18 cellular contexts compared by ENCODE assay signal in genomic region chr13:59437902-59438301, GRCh38.
A peak's percentile ranks its signal among the peaks of the same experiment; 100 is the strongest.
DNase-seq lines count a peak whose midpoint lies in the region; ATAC-seq, FAIRE-seq and TF ChIP-seq lines count a peak whose summit lies in the region.
"Had no signal": no experiment of that assay in that cellular context is flagged by ENCODE, and none has a peak within 500 bp of the region (broad histone marks: within the 10 kb centered on the region; RNA-seq: fewer than 3 reads in every experiment).

No MANE protein-coding gene starts in this region.

- H3K9ac ChIP-seq in kidney (ENCODE audit: low read length in 2 of 2), result no peak overlapping the region

- no CpG with 5 or more reads among the region's 2 CpGs for WGBS in mesodermal cell (ENCODE audit: insufficient coverage in 2 of 2), 2 experiments

- ATAC-seq in GM23338, result no peak
- ATAC-seq: foreskin keratinocyte, psoas muscle had no signal

- no peaks in the 10 kb centered on the region for H3K27me3 ChIP-seq in GM23338 (ENCODE audit: insufficient read depth)
- H3K27me3 ChIP-seq: colonic mucosa, foreskin keratinocyte had no signal

- DNase-seq in GM23338 (ENCODE audit: low spot score) (peak; percentile 24), KG1 (lab: John Stamatoyannopoulos, UW) (peak; percentile 11), OCI-M2 (lab: John Stamatoyannopoulos, UW; ENCODE audit: unreplicated experiment) (peak; percentile 16), SW480 (ENCODE audit: low spot score) (no peak), kidney (no peak)
- no peak for DNase-seq in activated CD4-positive, alpha-beta T cell treated with anti-CD3 and anti-CD28 coated beads for 1 hour
- DNase-seq: activated naive CD8-positive, alpha-beta T cell treated with anti-CD3 and anti-CD28 coated beads, Interleukin-2, amount 10 ng/mL, durations not matched to agents 7 days and 5 days; colonic mucosa; foreskin keratinocyte; hypothalamus; kidney glomerular epithelial cell; NCI-H774; psoas muscle; T-helper 2 cell had no signal

- H3K4me1 ChIP-seq in GM23338 (ENCODE audit: insufficient read depth) (peaks cover 4% of the 10 kb centered on the region; the same call in 1 of the 2 replicates), mesodermal cell (ENCODE audit: control insufficient read depth, insufficient read depth, low read length, poor library complexity, severe bottlenecking) (no peaks in the 10 kb centered on the region), kidney (ENCODE audit: control insufficient read depth in 1 of 2, insufficient read depth in 1 of 2, low read depth in 1 of 2, low read length in 2 of 2) (no peaks in the 10 kb centered on the region)
- H3K4me1 ChIP-seq: colonic mucosa, foreskin keratinocyte, psoas muscle had no signal

- H3K9me3 Mint-ChIP-seq in GM23338, result peaks cover 33% of the 10 kb centered on the region

- no peaks in the 10 kb centered on the region for H3F3A ChIP-seq in GM23338 (replicated peaks; ENCODE audit: low read depth)

- peaks cover 15% of the 10 kb centered on the region for H3K4me1 Mint-ChIP-seq in GM23338

- H3K36me3 ChIP-seq in GM23338 (ENCODE audit: insufficient read depth) (no peaks in the 10 kb centered on the region), mesodermal cell (ENCODE audit: control insufficient read depth, insufficient read depth, low read length) (no peaks in the 10 kb centered on the region), kidney (ENCODE audit: control insufficient read depth in 1 of 2, insufficient read depth in 2 of 2, low read length in 2 of 2) (no peaks in the 10 kb centered on the region)
- H3K36me3 ChIP-seq: colonic mucosa had no signal

- no peak overlapping the region for H3K27ac Mint-ChIP-seq in GM23338
- H3K27ac Mint-ChIP-seq: activated naive CD8-positive, alpha-beta T cell treated with anti-CD3 and anti-CD28 coated beads, Interleukin-2, amount 10 ng/mL, durations not matched to agents 7 days and 5 days; brain had no signal

- H3K9me2 ChIP-seq in GM23338 (ENCODE audit: insufficient read depth), result peaks cover 8% of the 10 kb centered on the region

- H3K4me3 Mint-ChIP-seq in GM23338, result no peak overlapping the region
- H3K4me3 Mint-ChIP-seq: activated naive CD8-positive, alpha-beta T cell treated with anti-CD3 and anti-CD28 coated beads, Interleukin-2, amount 10 ng/mL, durations not matched to agents 7 days and 5 days had no signal

- no peak overlapping the region for H3K4me3 ChIP-seq in GM23338
- no peak overlapping the region for H3K4me3 ChIP-seq in mesodermal cell (ENCODE audit: extremely low read depth, insufficient read depth, low read length, poor library complexity, severe bottlenecking)
- H3K4me3 ChIP-seq in kidney (ENCODE audit: low read length in 2 of 2), result no peak overlapping the region
- H3K4me3 ChIP-seq: colonic mucosa, psoas muscle had no signal

- no peaks in the 10 kb centered on the region for H3K27me3 Mint-ChIP-seq in GM23338 (ENCODE audit: insufficient read depth, low read depth, poor library complexity)
- H3K27me3 Mint-ChIP-seq: activated naive CD8-positive, alpha-beta T cell treated with anti-CD3 and anti-CD28 coated beads, Interleukin-2, amount 10 ng/mL, durations not matched to agents 7 days and 5 days; brain had no signal

- no peak overlapping the region for H3K27ac ChIP-seq in GM23338 (ENCODE audit: low read depth)
- H3K27ac ChIP-seq in mesodermal cell (ENCODE audit: low read depth, low read length, severe bottlenecking), result peak overlapping the region; percentile 13
- no peak overlapping the region for H3K27ac ChIP-seq in kidney (ENCODE audit: low read depth in 2 of 2, low read length in 2 of 2)
- H3K27ac ChIP-seq: C4-2B, colonic mucosa, foreskin keratinocyte, HL-60, psoas muscle had no signal

- no peak for TF ChIP-seq CTCF in GM23338 (conservative IDR thresholded peaks at IDR 0.05; ENCODE audit: low read depth in 2 of 2)
- no peak for TF ChIP-seq CTCF in kidney (IDR thresholded peaks at IDR 0.05; ENCODE audit: borderline replicate concordance, extremely low read depth, insufficient read depth)

- H3K36me3 Mint-ChIP-seq in GM23338 (ENCODE audit: low read depth), result peaks cover 28% of the 10 kb centered on the region
- H3K36me3 Mint-ChIP-seq: activated naive CD8-positive, alpha-beta T cell treated with anti-CD3 and anti-CD28 coated beads, Interleukin-2, amount 10 ng/mL, durations not matched to agents 7 days and 5 days had no signal

- no peaks in the 10 kb centered on the region for H3K79me2 ChIP-seq in GM23338 (replicated peaks; ENCODE audit: insufficient read depth)

- H3K4me2 ChIP-seq in GM23338, result no peak overlapping the region

- intact Hi-C loops in kidney (cut with DNase I), result no loop called here

- H3K9me3 ChIP-seq in mesodermal cell (ENCODE audit: control insufficient read depth, low read length) (peaks cover 22% of the 10 kb centered on the region), kidney (ENCODE audit: control insufficient read depth in 1 of 2, low read length in 2 of 2) (peaks cover 0 to 13% of the 10 kb centered on the region in 2 donors)
- H3K9me3 ChIP-seq: colonic mucosa had no signal

- no peaks in the 10 kb centered on the region for H4K20me1 ChIP-seq in GM23338 (replicated peaks; ENCODE audit: insufficient read depth)

- no peak overlapping the region for H2AFZ ChIP-seq in GM23338

- no peak for FAIRE-seq in kidney (lab: Jason Lieb, UNC)

TF ChIP-seq in GM23338, 12 proteins besides CTCF, POLR2A, EP300 and RAD21:
- TF ChIP-seq STAT1 (IDR thresholded peaks at IDR 0.05; ENCODE audit: unreplicated experiment), result no peak
- peak; percentile 69 for TF ChIP-seq REST (IDR thresholded peaks at IDR 0.05; ENCODE audit: unreplicated experiment)

Comparison
In these comparisons a context has a peak if more than half of its experiments do, and no peak if none do; other contexts are left out.
1. DNase-seq: peak in GM23338 (single experiment), KG1 (single experiment) and OCI-M2 (single experiment); none in SW480 (single experiment), kidney (single experiment) and activated CD4-positive, alpha-beta T cell treated with anti-CD3 and anti-CD28 coated beads for 1 hour (single experiment).